ENCODE assay signal across 12 cellular contexts in genomic region chr16:9125658-9126492, GRCh38. TPM values are rescaled to one million over a fixed set of nuclear protein-coding genes. Genes with fewer than 3 reads are reported as not detected.
DNase-seq lines count a peak whose midpoint lies in the region; ATAC-seq and TF ChIP-seq lines count a peak whose summit lies in the region.
"Had no signal": no experiment of that assay in that cellular context is flagged by ENCODE, and none has a peak within 500 bp of the region (broad histone marks: within the 10 kb centered on the region; RNA-seq: fewer than 3 reads in every experiment).

No MANE protein-coding gene starts in this region.

- peaks cover 23 to 26% of the 10 kb centered on the region in 2 experiments for H3K4me1 Mint-ChIP-seq in H9
- peaks cover 26% of the 10 kb centered on the region for H3K4me1 Mint-ChIP-seq in endothelial cell (ENCODE audit: unreplicated experiment)

- no peak overlapping the region for H2BK120ac ChIP-seq in H9 (ENCODE audit: low read depth, low read length, poor library complexity, severe bottlenecking)

- H3K4me3 ChIP-seq in SK-N-SH (ENCODE audit: low read depth in 2 of 2, low read length in 1 of 2) (no peak overlapping the region), smooth muscle cell (no peak overlapping the region), BE2C (ENCODE audit: low read depth, low read length) (no peak overlapping the region)
- H3K4me3 ChIP-seq: right lobe of liver had no signal

- H3K36me3 Mint-ChIP-seq in H9 (ENCODE audit: insufficient read depth in 1 of 3, low read depth in 3 of 3) (peaks cover 9 to 17% (median 13%) of the 10 kb centered on the region in 3 experiments; a peak in 6 of 7 replicates), endothelial cell (ENCODE audit: low read depth, unreplicated experiment) (no peaks in the 10 kb centered on the region)

- no peak overlapping the region for H3K56ac ChIP-seq in H9 (ENCODE audit: insufficient read length, low read depth, low read length)

- no peak overlapping the region for H2BK12ac ChIP-seq in H9 (ENCODE audit: insufficient read length, low read depth, low read length)

- no peak for TF ChIP-seq RAD21 in SK-N-SH (IDR thresholded peaks at IDR 0.05; ENCODE audit: low read length)

- no peak overlapping the region; the same call in 1 of the 2 replicates for H3K14ac ChIP-seq in H9 (ENCODE audit: insufficient read depth, low read length)

- H3K27ac ChIP-seq in H9 (ENCODE audit: insufficient read length, low read depth, low read length) (no peak overlapping the region), SK-N-SH (ENCODE audit: low read depth in 2 of 2, low read length in 1 of 2) (peak overlapping the region; percentile 13 to 31; a peak in 2 of 4 replicates), smooth muscle cell (ENCODE audit: low read depth) (peak overlapping the region; percentile 51)
- H3K27ac ChIP-seq: right lobe of liver, WERI-Rb-1 had no signal

- no peak overlapping the region for H3K23ac ChIP-seq in H9 (ENCODE audit: insufficient read length, low read depth, low read length)

- no peak overlapping the region for H2BK5ac ChIP-seq in H9 (ENCODE audit: insufficient read length, low read length)

- H3K27ac Mint-ChIP-seq in H9 (peak overlapping the region in 2 of 3 experiments; percentile 61 to 72; a peak in 3 of 7 replicates), endothelial cell (ENCODE audit: unreplicated experiment) (peak overlapping the region; percentile 70)

- no peaks in the 10 kb centered on the region for H3K23me2 ChIP-seq in H9 (ENCODE audit: insufficient read length, low read depth, low read length, poor library complexity, severe bottlenecking)

- H4K20me1 ChIP-seq in H9 (ENCODE audit: control insufficient read depth, insufficient read depth, insufficient read length), result no peaks in the 10 kb centered on the region
- peaks cover 52% of the 10 kb centered on the region for H4K20me1 ChIP-seq in SK-N-SH (ENCODE audit: insufficient read depth)
- H4K20me1 ChIP-seq in smooth muscle cell (ENCODE audit: low read depth), result peaks cover 90% of the 10 kb centered on the region

- H2BK20ac ChIP-seq in H9 (ENCODE audit: low read depth, low read length, poor library complexity, severe bottlenecking), result no peak overlapping the region

- H3K79me2 ChIP-seq in H9 (ENCODE audit: insufficient read depth, low read length), result no peaks in the 10 kb centered on the region
- H3K79me2 ChIP-seq in SK-N-SH (ENCODE audit: insufficient read depth), result peaks cover 95% of the 10 kb centered on the region
- peaks cover 28% of the 10 kb centered on the region for H3K79me2 ChIP-seq in smooth muscle cell (ENCODE audit: low read depth)

- H3K9me2 ChIP-seq in SK-N-SH, result no peaks in the 10 kb centered on the region

- H3F3A ChIP-seq in SK-N-SH (replicated peaks; ENCODE audit: insufficient read depth), result peaks cover 9% of the 10 kb centered on the region
- H3F3A ChIP-seq in smooth muscle cell (ENCODE audit: low read depth), result peaks cover 6% of the 10 kb centered on the region

- H3K9me3 ChIP-seq in H9 (ENCODE audit: control insufficient read depth, low read depth, low read length) (no peaks in the 10 kb centered on the region), SK-N-SH (no peaks in the 10 kb centered on the region), smooth muscle cell (replicated peaks; ENCODE audit: low read depth) (no peaks in the 10 kb centered on the region), BE2C (no peaks in the 10 kb centered on the region)
- H3K9me3 ChIP-seq: right lobe of liver had no signal

- H3K36me3 ChIP-seq in SK-N-SH (replicated peaks in 1 of 2; ENCODE audit: control insufficient read depth in 1 of 2, insufficient read depth in 2 of 2, low read length in 1 of 2) (peaks cover 22 to 26% of the 10 kb centered on the region in 2 experiments), smooth muscle cell (ENCODE audit: low read depth) (no peaks in the 10 kb centered on the region), BE2C (peaks cover 14% of the 10 kb centered on the region)

- H2AFZ ChIP-seq in H9 (ENCODE audit: low read length), result no peak overlapping the region
- no peak overlapping the region for H2AFZ ChIP-seq in SK-N-SH (ENCODE audit: low read depth)
- no peak overlapping the region for H2AFZ ChIP-seq in smooth muscle cell (ENCODE audit: low read depth)

- H3K27me3 ChIP-seq in H9 (ENCODE audit: insufficient read depth, low read length) (no peaks in the 10 kb centered on the region), SK-N-SH (ENCODE audit: insufficient read depth) (no peaks in the 10 kb centered on the region), smooth muscle cell (ENCODE audit: low read depth) (no peaks in the 10 kb centered on the region), BE2C (no peaks in the 10 kb centered on the region)
- H3K27me3 ChIP-seq: right lobe of liver had no signal

- no peak for ATAC-seq in HG02588 (IDR thresholded peaks at IDR 0.05; ENCODE audit: unreplicated experiment)

- no peak overlapping the region for H4K5ac ChIP-seq in H9 (ENCODE audit: insufficient read length, low read depth, low read length)

- H3K9me3 Mint-ChIP-seq in H9, result no peaks in the 10 kb centered on the region
- no peaks in the 10 kb centered on the region for H3K9me3 Mint-ChIP-seq in endothelial cell (ENCODE audit: unreplicated experiment)

- H4K91ac ChIP-seq in H9 (ENCODE audit: insufficient read length, low read depth, low read length), result no peak overlapping the region

- H3K4me1 ChIP-seq in H9 (ENCODE audit: insufficient read depth, low read length), result peaks cover 4% of the 10 kb centered on the region; the same call in 1 of the 2 replicates
- H3K4me1 ChIP-seq in SK-N-SH (ENCODE audit: control insufficient read depth in 1 of 2, insufficient read depth in 2 of 2, low read depth in 1 of 2, low read length in 1 of 2), result peaks cover 14 to 30% of the 10 kb centered on the region in 2 experiments; a peak in 3 of 4 replicates
- H3K4me1 ChIP-seq in smooth muscle cell (ENCODE audit: low read depth), result no peaks in the 10 kb centered on the region
- peaks cover 7% of the 10 kb centered on the region; the same call in 1 of the 2 replicates for H3K4me1 ChIP-seq in BE2C
- H3K4me1 ChIP-seq: right lobe of liver had no signal

- POLR2A ChIA-PET in SK-N-SH (lab: Yijun Ruan, JAX), result no interaction called here

- no CpG with 5 or more reads among the region's 17 CpGs for WGBS in H9 (ENCODE audit: extremely low coverage, insufficient read length, low lambda C conversion rate)
- WGBS in SK-N-SH (ENCODE audit: low lambda C conversion rate), result 78% methylated on average over 12 of the region's 17 CpGs
- 89% methylated on average over 17 of the region's 17 CpGs for WGBS in smooth muscle cell (ENCODE audit: low lambda C conversion rate)

- H3K4me3 Mint-ChIP-seq in H9, result no peak overlapping the region
- no peak overlapping the region for H3K4me3 Mint-ChIP-seq in endothelial cell (ENCODE audit: unreplicated experiment)

- H2BK15ac ChIP-seq in H9 (ENCODE audit: low read depth, low read length), result no peak overlapping the region

- CTCF ChIA-PET in SK-N-SH (lab: Yijun Ruan, JAX), result interaction anchor here (0.9 to 6.0 kb wide), 6 partner anchors 9 to 117 kb away, joined by 3 to 27 read pairs (median 6); no protein-coding TSS in a partner anchor

- H3K9ac ChIP-seq in H9 (ENCODE audit: extremely low read depth, insufficient read length, low read length), result no peak overlapping the region
- no peak overlapping the region for H3K9ac ChIP-seq in SK-N-SH
- H3K9ac ChIP-seq in smooth muscle cell (ENCODE audit: low read depth), result no peak overlapping the region

- H3K4ac ChIP-seq in H9 (ENCODE audit: low read depth, low read length), result no peak overlapping the region

- H3K4me2 ChIP-seq in H9 (ENCODE audit: insufficient read depth, insufficient read length, low read length) (no peak overlapping the region), SK-N-SH (no peak overlapping the region), smooth muscle cell (no peak overlapping the region)

- TF ChIP-seq CTCF in H9 (conservative IDR thresholded peaks at IDR 0.05) (no peak), SK-N-SH (IDR thresholded peaks at IDR 0.05) (no peak), endothelial cell (IDR thresholded peaks at IDR 0.05; ENCODE audit: unreplicated experiment) (no peak), smooth muscle cell (IDR thresholded peaks at IDR 0.05; ENCODE audit: borderline replicate concordance, insufficient read depth, poor library complexity, severe bottlenecking) (no peak), BE2C (IDR thresholded peaks at IDR 0.05; ENCODE audit: low read depth, low read length) (no peak)

- H3K79me1 ChIP-seq in H9 (ENCODE audit: insufficient read depth, low read depth, low read length, poor library complexity, severe bottlenecking), result no peaks in the 10 kb centered on the region

- H3T11ph ChIP-seq in H9 (ENCODE audit: low read length), result no peak overlapping the region

- H3K18ac ChIP-seq in H9 (ENCODE audit: insufficient read length, low read depth, low read length), result no peak overlapping the region

- H2AK5ac ChIP-seq in H9 (ENCODE audit: insufficient read length, low read length), result no peak overlapping the region

- H3K27me3 Mint-ChIP-seq in H9 (ENCODE audit: low read depth) (no peaks in the 10 kb centered on the region), endothelial cell (ENCODE audit: unreplicated experiment) (peaks cover 2% of the 10 kb centered on the region)

- DNase-seq in H9, result no peak
- DNase-seq in SK-N-SH, result no peak
- DNase-seq in endothelial cell (ENCODE audit: low spot score), result no peak
- no peak for DNase-seq in smooth muscle cell (lab: John Stamatoyannopoulos, UW; ENCODE audit: unreplicated experiment)
- no peak for DNase-seq in BE2C
- no peak for DNase-seq in HT-29 (ENCODE audit: low spot score)
- DNase-seq: activated effector memory CD4-positive, alpha-beta T cell treated with Interleukin-2 at 50 U/mL for 16 hours; NCI-H2029 treated with DMSO at 0.1 percent for 48 hours; right lobe of liver; SIG-M5; WERI-Rb-1 had no signal

- no peak overlapping the region for H4K8ac ChIP-seq in H9 (replicated peaks; ENCODE audit: insufficient read length, low read depth, low read length)

- no peak for TF ChIP-seq EP300 in SK-N-SH (IDR thresholded peaks at IDR 0.05; ENCODE audit: borderline replicate concordance in 1 of 2, low read depth in 1 of 2, low read length in 1 of 2)

RNA-seq across cellular contexts. Expression of gene HAPSTR1, which starts 34.4 kb away (rescaled TPM):
- total RNA-seq in H9 (2021) (80.1 and 85.2 TPM in 2 replicates), endothelial cell (ENCODE audit: unreplicated experiment) (86.0 TPM), smooth muscle cell (77.5 and 86.7 TPM in 2 replicates)
- polyA plus RNA-seq in SK-N-SH (2012; rRNA removed) (7.0 and 8.6 TPM in 2 replicates), smooth muscle cell (26.7 and 29.1 TPM in 2 replicates)
- polyA plus RNA-seq in SK-N-SH (2012; cell fraction: cytosol; rRNA removed), result 9.4 and 11.4 TPM in 2 replicates
- 10.2 and 13.8 TPM in 2 replicates for polyA plus RNA-seq in SK-N-SH (2012; cell fraction: nucleus; rRNA removed)
- polyA plus RNA-seq in BE2C (2012; ENCODE audit: insufficient read depth, insufficient read length, low read depth), result 34.2 TPM
- total RNA-seq in HT-29 (2014; rRNA removed; shearing (Covaris generic)), result 30.3 and 31.4 TPM in 2 replicates
